ENCODE assay signal across 12 cellular contexts in the genomic region with DNA sequence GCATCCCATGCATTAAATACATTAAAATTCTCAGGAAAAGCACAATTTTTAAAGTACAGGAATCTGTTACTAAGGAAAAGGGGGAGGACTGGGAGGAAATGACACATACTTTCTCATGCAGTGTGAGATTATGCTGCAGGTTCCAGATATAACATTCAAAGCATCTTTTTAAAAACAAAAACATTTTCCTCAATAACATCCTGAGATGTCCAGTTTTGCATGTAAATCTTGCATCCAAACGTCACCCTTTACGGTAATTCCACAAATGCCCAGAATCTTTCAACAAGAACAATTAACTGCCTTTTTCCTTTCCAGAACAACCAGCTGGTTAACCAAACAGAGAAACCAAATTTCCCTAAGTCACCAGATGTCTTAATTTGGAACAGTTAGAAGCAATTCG. TPM values are rescaled to one million over a fixed set of nuclear protein-coding genes. Genes with fewer than 3 reads are reported as not detected.
A peak's percentile ranks its signal among the peaks of the same experiment; 100 is the strongest.
DNase-seq lines count a peak whose midpoint lies in the region; ATAC-seq and TF ChIP-seq lines count a peak whose summit lies in the region.
"Had no signal": no experiment of that assay in that cellular context is flagged by ENCODE, and none has a peak within 500 bp of the region (broad histone marks: within the 10 kb centered on the region; RNA-seq: fewer than 3 reads in every experiment).

No MANE protein-coding gene starts in this region.

- peaks cover 43% of the 10 kb centered on the region for H3K4me1 Mint-ChIP-seq in activated T-cell treated with anti-CD3 and anti-CD28 coated beads, Interleukin-2, amount 50 U/mL, for 24 hours (ENCODE audit: low read depth)
- H3K4me1 Mint-ChIP-seq in activated T-helper 17 cell treated with anti-CD3 and anti-CD28 coated beads, Interleukin-2, amount 50 U/mL, for 72 hours, result peaks cover 10% of the 10 kb centered on the region

- peak overlapping the region; percentile 53 for H3K27ac Mint-ChIP-seq in activated T-cell treated with anti-CD3 and anti-CD28 coated beads, Interleukin-2, amount 50 U/mL, for 24 hours
- H3K27ac Mint-ChIP-seq in activated T-helper 17 cell treated with anti-CD3 and anti-CD28 coated beads, Interleukin-2, amount 50 U/mL, for 72 hours, result peak overlapping the region; percentile 12
- H3K27ac Mint-ChIP-seq in activated naive CD4-positive, alpha-beta T cell treated with anti-CD3 and anti-CD28 coated beads, Interleukin-2, amount 50 U/mL, for 72 hours, result peak overlapping the region in 1 of 2 donors; percentile 82

- H3K36me3 Mint-ChIP-seq in activated T-cell treated with anti-CD3 and anti-CD28 coated beads, Interleukin-2, amount 50 U/mL, for 24 hours (ENCODE audit: low read depth), result peaks cover 84% of the 10 kb centered on the region
- H3K36me3 Mint-ChIP-seq in activated T-helper 17 cell treated with anti-CD3 and anti-CD28 coated beads, Interleukin-2, amount 50 U/mL, for 72 hours (ENCODE audit: low read depth), result peaks cover 80% of the 10 kb centered on the region
- peaks cover 7 to 8% of the 10 kb centered on the region in 2 donors for H3K36me3 Mint-ChIP-seq in activated naive CD4-positive, alpha-beta T cell treated with anti-CD3 and anti-CD28 coated beads, Interleukin-2, amount 50 U/mL, for 72 hours
- H3K36me3 Mint-ChIP-seq: natural killer cell had no signal

- TF ChIP-seq CTCF in fibroblast of the aortic adventitia (IDR thresholded peaks at IDR 0.05; ENCODE audit: insufficient read depth, low read length), result no peak

- H3K4me3 Mint-ChIP-seq in activated T-cell treated with anti-CD3 and anti-CD28 coated beads, Interleukin-2, amount 50 U/mL, for 24 hours, result no peak overlapping the region
- H3K4me3 Mint-ChIP-seq in activated T-helper 17 cell treated with anti-CD3 and anti-CD28 coated beads, Interleukin-2, amount 50 U/mL, for 72 hours, result no peak overlapping the region
- H3K4me3 Mint-ChIP-seq: natural killer cell had no signal

- H3K27me3 Mint-ChIP-seq in activated T-cell treated with anti-CD3 and anti-CD28 coated beads, Interleukin-2, amount 50 U/mL, for 24 hours, result no peaks in the 10 kb centered on the region
- H3K27me3 Mint-ChIP-seq in activated T-helper 17 cell treated with anti-CD3 and anti-CD28 coated beads, Interleukin-2, amount 50 U/mL, for 72 hours, result no peaks in the 10 kb centered on the region

- no peak for DNase-seq in activated T-cell treated with anti-CD3 and anti-CD28 coated beads, Interleukin-2, amount 50 U/mL, for 24 hours
- no peak for DNase-seq in activated T-cell treated with anti-CD3 and anti-CD28 coated beads, Interleukin-2, amount 50 U/mL, for 48 hours
- DNase-seq in fibroblast of the aortic adventitia (ENCODE audit: low read depth), result peak; percentile 76
- peak; percentile 2 for DNase-seq in smooth muscle cell of the brain vasculature (ENCODE audit: low read depth, low spot score)
- DNase-seq in NCI-H2196 (lab: John Stamatoyannopoulos, UW; ENCODE audit: unreplicated experiment), result no peak
- DNase-seq in DMS114 treated with DMSO at 0.1 percent for 48 hours (lab: John Stamatoyannopoulos, UW; ENCODE audit: unreplicated experiment), result no peak
- no peak for DNase-seq in activated naive CD4-positive, alpha-beta T cell treated with anti-CD3 and anti-CD28 coated beads, Interleukin-2, amount 50 U/mL, for 72 hours (ENCODE audit: low spot score in 2 of 2)
- DNase-seq: kidney, natural killer cell, NCI-H1048, T-helper 9 cell had no signal

- H3K4me3 ChIP-seq in fibroblast of the aortic adventitia (ENCODE audit: low read depth, low read length), result peak overlapping the region; percentile 14

- no peaks in the 10 kb centered on the region for H3K9me3 Mint-ChIP-seq in activated T-cell treated with anti-CD3 and anti-CD28 coated beads, Interleukin-2, amount 50 U/mL, for 24 hours
- no peaks in the 10 kb centered on the region for H3K9me3 Mint-ChIP-seq in activated T-helper 17 cell treated with anti-CD3 and anti-CD28 coated beads, Interleukin-2, amount 50 U/mL, for 72 hours
- no peaks in the 10 kb centered on the region for H3K9me3 Mint-ChIP-seq in activated naive CD4-positive, alpha-beta T cell treated with anti-CD3 and anti-CD28 coated beads, Interleukin-2, amount 50 U/mL, for 72 hours
- H3K9me3 Mint-ChIP-seq: natural killer cell had no signal

- ATAC-seq in activated T-helper 17 cell treated with anti-CD3 and anti-CD28 coated beads, Interleukin-2, amount 50 U/mL, for 72 hours (replicated peaks), result no peak
- ATAC-seq in activated naive CD4-positive, alpha-beta T cell treated with anti-CD3 and anti-CD28 coated beads, Interleukin-2, amount 50 U/mL, for 72 hours, result no peak
- ATAC-seq: natural killer cell had no signal

RNA-seq across cellular contexts. Expression of gene WDR89, which starts 26.7 kb away (rescaled TPM):
- total RNA-seq in activated T-helper 17 cell treated with anti-CD3 and anti-CD28 coated beads, Interleukin-2, amount 50 U/mL, for 72 hours, result 10 to 100 TPM; 22.0 to 23.8 TPM
- 7.0 and 10.1 TPM in 2 replicates for total RNA-seq in fibroblast of the aortic adventitia (ENCODE audit: low replicate concordance)
- total RNA-seq in activated naive CD4-positive, alpha-beta T cell treated with anti-CD3 and anti-CD28 coated beads, Interleukin-2, amount 50 U/mL, for 72 hours, result 10 to 100 TPM; 23.1 to 26.4 TPM

Comparison
In these comparisons a context has a peak if more than half of its experiments do, and no peak if none do; other contexts are left out.
1. DNase-seq: peak in fibroblast of the aortic adventitia (single experiment) and smooth muscle cell of the brain vasculature (single experiment); none in activated T-cell treated with anti-CD3 and anti-CD28 coated beads, Interleukin-2, amount 50 U/mL, for 24 hours (single experiment), activated T-cell treated with anti-CD3 and anti-CD28 coated beads, Interleukin-2, amount 50 U/mL, for 48 hours (0 of 2), NCI-H2196 (single experiment), DMS114 treated with DMSO at 0.1 percent for 48 hours (single experiment) and activated naive CD4-positive, alpha-beta T cell treated with anti-CD3 and anti-CD28 coated beads, Interleukin-2, amount 50 U/mL, for 72 hours (0 of 2).